Comparison of ENCODE assay signal across 25 cellular contexts in the genomic region with DNA sequence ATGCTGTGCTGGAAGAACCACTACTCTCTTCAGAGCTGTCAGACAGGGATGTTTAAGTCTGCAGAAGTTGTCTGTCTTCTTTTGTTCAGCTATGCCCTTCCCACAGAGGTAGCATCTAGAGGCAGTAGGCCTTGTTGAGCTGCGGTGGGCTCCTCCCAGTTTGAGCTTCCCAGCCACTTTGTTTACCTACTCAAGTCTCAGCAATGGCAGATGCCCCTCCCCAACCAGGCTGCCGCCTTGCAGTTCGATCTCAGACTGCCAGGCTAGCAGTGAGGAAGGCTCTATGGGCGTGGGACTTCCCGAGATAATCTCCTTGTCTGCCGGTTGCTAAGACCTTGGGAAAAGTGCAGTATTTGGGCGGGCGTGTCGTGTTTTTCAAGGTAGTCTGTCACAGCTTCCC.
"Had no signal": no experiment of that assay in that cellular context is flagged by ENCODE, and none has a peak within 500 bp of the region (broad histone marks: within the 10 kb centered on the region; RNA-seq: fewer than 3 reads in every experiment).

No MANE protein-coding gene starts in this region.

- H3K4me1 Mint-ChIP-seq: activated CD4-positive, alpha-beta T cell treated with anti-CD3 and anti-CD28 coated beads for 36 hours; activated CD4-positive, alpha-beta T cell treated with anti-CD3 and anti-CD28 coated beads, Interleukin-2, amount 10 ng/mL, durations not matched to agents 24 days and 14 days; activated T-helper 17 cell treated with anti-CD3 and anti-CD28 coated beads, Interleukin-2, amount 50 U/mL, for 72 hours had no signal

- H3K9me3 ChIP-seq: esophagus squamous epithelium, heart right ventricle had no signal

- H3K27ac Mint-ChIP-seq: activated CD4-positive, alpha-beta memory T cell treated with anti-CD3 and anti-CD28 coated beads for 36 hours; activated CD4-positive, alpha-beta T cell treated with anti-CD3 and anti-CD28 coated beads for 36 hours; activated CD4-positive, alpha-beta T cell treated with anti-CD3 and anti-CD28 coated beads, Interleukin-2, amount 10 ng/mL, durations not matched to agents 24 days and 14 days; activated CD8-positive, alpha-beta T cell treated with anti-CD3 and anti-CD28 coated beads, Interleukin-2, amount 10 ng/mL, durations not matched to agents 7 days and 5 days; activated naive CD8-positive, alpha-beta T cell; activated T-cell treated with anti-CD3 and anti-CD28 coated beads, Interleukin-2, amount 50 U/mL, for 24 hours; activated T-cell treated with anti-CD3 and anti-CD28 coated beads, Interleukin-2, amount 50 U/mL, for 72 hours; activated T-helper 17 cell treated with anti-CD3 and anti-CD28 coated beads, Interleukin-2, amount 50 U/mL, for 72 hours had no signal

- H3K4me3 Mint-ChIP-seq: activated CD4-positive, alpha-beta memory T cell treated with anti-CD3 and anti-CD28 coated beads for 36 hours; activated CD4-positive, alpha-beta T cell treated with anti-CD3 and anti-CD28 coated beads for 36 hours; activated CD4-positive, alpha-beta T cell treated with anti-CD3 and anti-CD28 coated beads, Interleukin-2, amount 10 ng/mL, durations not matched to agents 24 days and 14 days; activated CD8-positive, alpha-beta T cell treated with anti-CD3 and anti-CD28 coated beads, Interleukin-2, amount 10 ng/mL, durations not matched to agents 7 days and 5 days; activated naive CD8-positive, alpha-beta T cell; activated T-cell treated with anti-CD3 and anti-CD28 coated beads, Interleukin-2, amount 50 U/mL, for 24 hours; activated T-cell treated with anti-CD3 and anti-CD28 coated beads, Interleukin-2, amount 50 U/mL, for 72 hours; activated T-helper 17 cell treated with anti-CD3 and anti-CD28 coated beads, Interleukin-2, amount 50 U/mL, for 72 hours had no signal

- H3K4me3 ChIP-seq: esophagus squamous epithelium, heart right ventricle had no signal

- ATAC-seq: activated CD4-positive, alpha-beta T cell treated with anti-CD3 and anti-CD28 coated beads for 36 hours; activated CD8-positive, alpha-beta T cell treated with anti-CD3 and anti-CD28 coated beads, Interleukin-2, amount 10 ng/mL, durations not matched to agents 7 days and 5 days; activated T-cell treated with anti-CD3 and anti-CD28 coated beads, Interleukin-2, amount 50 U/mL, for 72 hours; activated T-helper 17 cell treated with anti-CD3 and anti-CD28 coated beads, Interleukin-2, amount 50 U/mL, for 72 hours; heart right ventricle had no signal

- H3K4me1 ChIP-seq: esophagus squamous epithelium, heart right ventricle had no signal

- H3K36me3 ChIP-seq: brain microvascular endothelial cell, esophagus squamous epithelium, heart right ventricle had no signal

- H3K36me3 Mint-ChIP-seq: activated CD4-positive, alpha-beta memory T cell treated with anti-CD3 and anti-CD28 coated beads for 36 hours; activated naive CD8-positive, alpha-beta T cell had no signal

- H3K9me3 Mint-ChIP-seq: activated CD4-positive, alpha-beta memory T cell treated with anti-CD3 and anti-CD28 coated beads for 36 hours; activated CD4-positive, alpha-beta T cell treated with anti-CD3 and anti-CD28 coated beads, Interleukin-2, amount 10 ng/mL, durations not matched to agents 24 days and 14 days; activated T-cell treated with anti-CD3 and anti-CD28 coated beads, Interleukin-2, amount 50 U/mL, for 24 hours; activated T-helper 17 cell treated with anti-CD3 and anti-CD28 coated beads, Interleukin-2, amount 50 U/mL, for 72 hours had no signal

- DNase-seq: activated CD4-positive, alpha-beta memory T cell treated with anti-CD3 and anti-CD28 coated beads for 36 hours; activated CD4-positive, alpha-beta T cell treated with anti-CD3 and anti-CD28 coated beads for 36 hours; activated CD4-positive, alpha-beta T cell treated with anti-CD3 and anti-CD28 coated beads, Interleukin-2, amount 10 ng/mL, durations not matched to agents 24 days and 14 days; activated CD4-positive, CD25-positive, alpha-beta regulatory T cell; activated CD4-positive, CD25-positive, alpha-beta regulatory T cell treated with anti-CD3 and anti-CD28 coated beads, Interleukin-2, amount 50 U/mL, for 72 hours; activated CD8-positive, alpha-beta T cell treated with anti-CD3 and anti-CD28 coated beads, Interleukin-2, amount 10 ng/mL, durations not matched to agents 7 days and 5 days; activated effector memory CD4-positive, alpha-beta T cell treated with Interleukin-2 at 50 U/mL for 16 hours; activated gamma-delta T cell treated with Interleukin-2 at 50 U/mL for 16 hours; activated naive CD4-positive, alpha-beta T cell treated with anti-CD3 and anti-CD28 coated beads, Interleukin-2, amount 50 U/mL, for 16 hours; activated naive CD4-positive, alpha-beta T cell treated with Interleukin-2 at 50 U/mL for 16 hours; activated T-cell treated with anti-CD3 and anti-CD28 coated beads for 4 hours; activated T-cell treated with anti-CD3 and anti-CD28 coated beads, Interleukin-2, amount 50 U/mL, for 24 hours; activated T-cell treated with anti-CD3 and anti-CD28 coated beads, Interleukin-2, amount 50 U/mL, for 72 hours; amniotic stem cell; anterior cingulate cortex; brain microvascular endothelial cell; caudate nucleus; effector CD8-positive, alpha-beta T cell; esophagus squamous epithelium; foreskin melanocyte; heart right ventricle; T-helper 2 cell had no signal

- H3K27me3 ChIP-seq: brain microvascular endothelial cell had no signal

- H3K27ac ChIP-seq: brain microvascular endothelial cell, epithelial cell of prostate, esophagus squamous epithelium, heart right ventricle had no signal
